Comparison of ENCODE assay signal across 25 cellular contexts in genomic region chr4:16011173-16011572, GRCh38. TPM values are rescaled to one million over a fixed set of nuclear protein-coding genes. Genes with fewer than 3 reads are reported as not detected.
"Had no signal": no experiment of that assay in that cellular context is flagged by ENCODE, and none has a peak within 500 bp of the region (broad histone marks: within the 10 kb centered on the region; RNA-seq: fewer than 3 reads in every experiment).

No MANE protein-coding gene starts in this region.

- ATAC-seq: Panc1, PC-3, SK-N-SH treated with all-trans-retinoic acid at 6 μM for 48 hours had no signal

- DNase-seq: KBM-7; MV-4-11; NCI-H1048; NCI-H1105; NCI-H1417; NCI-H1436 treated with DMSO at 0.1 percent for 48 hours; NCI-H1694; NCI-H187 treated with DMSO at 0.1 percent for 48 hours; NCI-H2029 treated with DMSO at 0.1 percent for 48 hours; NCI-H2171 treated with DMSO at 0.1 percent for 48 hours; NCI-H345; NCI-H446 treated with DMSO at 0.1 percent for 48 hours; NCI-H510A treated with DMSO at 0.1 percent for 48 hours; NCI-H526; NCI-H82; NK-92 treated with Interleukin-12 subunit alpha and Interleukin-12 subunit beta, amount 100 ng/mL, for 24 hours; PC-3; SHP77 had no signal

- H3K27ac ChIP-seq: HL-60, RWPE1 had no signal

RNA-seq across cellular contexts. Expression of gene FGFBP2, which starts 48.2 kb away (rescaled TPM):
- total RNA-seq: LHCN-M2, MCF 10A, OCI-LY7, PC-3 had no signal
